In genomic region chr17:13812350-13812749, GRCh38 we compare ENCODE assay signal across 2 cellular contexts.
TF ChIP-seq lines count a peak whose summit lies in the region.

No MANE protein-coding gene starts in this region.

TF ChIP-seq in SK-N-SH, 30 proteins besides CTCF, POLR2A, EP300 and RAD21 (continued from another document):
- TF ChIP-seq MEF2A (IDR thresholded peaks at IDR 0.05; ENCODE audit: borderline replicate concordance, low read depth) (no peak), RXRA (IDR thresholded peaks at IDR 0.05; ENCODE audit: borderline replicate concordance, low read depth) (no peak), PBX3 (IDR thresholded peaks at IDR 0.05) (no peak)

TF ChIP-seq in SK-N-SH treated with all-trans-retinoic acid at 6 μM for 48 hours, 23 proteins besides CTCF, POLR2A, EP300 and RAD21 (continued from another document):
- TF ChIP-seq ISL1 (CRISPR knock-in tag; IDR thresholded peaks at IDR 0.05) (no peak), ESRRG (CRISPR knock-in tag; IDR thresholded peaks at IDR 0.05) (no peak), POU6F1 (CRISPR knock-in tag; IDR thresholded peaks at IDR 0.05; ENCODE audit: borderline replicate concordance, low read depth) (no peak), ZNF70 (CRISPR knock-in tag; IDR thresholded peaks at IDR 0.05) (no peak), CREB5 (CRISPR knock-in tag; IDR thresholded peaks at IDR 0.05; ENCODE audit: low read depth) (no peak), TOX (CRISPR knock-in tag; IDR thresholded peaks at IDR 0.05; ENCODE audit: borderline replicate concordance) (no peak), TCF4 (CRISPR knock-in tag; IDR thresholded peaks at IDR 0.05; ENCODE audit: borderline replicate concordance) (no peak), ZC3H10 (CRISPR knock-in tag; IDR thresholded peaks at IDR 0.05) (no peak), CSDC2 (CRISPR knock-in tag; IDR thresholded peaks at IDR 0.05) (no peak), ZFP30 (CRISPR knock-in tag; IDR thresholded peaks at IDR 0.05) (no peak), RARB (CRISPR knock-in tag; IDR thresholded peaks at IDR 0.05) (no peak), TSHZ2 (CRISPR knock-in tag; IDR thresholded peaks at IDR 0.05) (no peak), SNAI2 (CRISPR knock-in tag; IDR thresholded peaks at IDR 0.05) (no peak), ZFP3 (CRISPR knock-in tag; IDR thresholded peaks at IDR 0.05) (no peak), OSR1 (CRISPR knock-in tag; IDR thresholded peaks at IDR 0.05) (no peak), GLIS3 (CRISPR knock-in tag; IDR thresholded peaks at IDR 0.05) (no peak)
